ENCODE assay signal across 8 cellular contexts in the genomic region with DNA sequence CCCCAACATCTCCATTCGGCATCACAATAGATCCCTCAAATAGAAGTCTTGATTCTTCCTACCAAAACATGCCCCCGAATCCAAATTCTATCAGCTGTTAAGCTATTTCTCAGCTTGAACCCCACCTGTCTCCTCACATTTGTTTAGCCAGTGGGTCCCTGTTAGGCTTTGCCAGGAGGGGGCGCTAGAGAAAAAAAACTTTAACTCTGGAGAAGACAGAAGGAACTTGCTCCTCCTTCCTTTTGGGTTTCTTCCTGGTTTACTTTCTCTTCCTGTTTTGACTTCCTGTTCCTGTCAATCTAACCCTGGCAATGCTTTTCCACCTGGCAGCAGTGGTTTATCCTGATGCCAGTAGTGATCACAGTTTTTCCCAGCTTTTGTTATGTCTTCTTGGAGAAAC.
DNase-seq lines count a peak whose midpoint lies in the region; ATAC-seq, FAIRE-seq and TF ChIP-seq lines count a peak whose summit lies in the region.

No MANE protein-coding gene starts in this region.

- H3K4me3 ChIP-seq in AG10803 (ENCODE audit: low read length) (no peak overlapping the region), choroid plexus epithelial cell (ENCODE audit: low read depth, low read length) (no peak overlapping the region), trophoblast cell (ENCODE audit: low read depth, low read length) (no peak overlapping the region)

- TF ChIP-seq POLR2A in GM12892 (IDR thresholded peaks at IDR 0.05; ENCODE audit: low read depth, low read length): no peak
- TF ChIP-seq POLR2A in GM18505 (IDR thresholded peaks at IDR 0.05; ENCODE audit: borderline replicate concordance, extremely low read depth, insufficient read depth, insufficient read length): no peak

- H2BK12ac ChIP-seq in trophoblast cell (ENCODE audit: low read length): no peak overlapping the region

- FAIRE-seq in GM12892 (lab: Jason Lieb, UNC): peak; percentile 50

- no peaks in the 10 kb centered on the region for H3K79me2 ChIP-seq in trophoblast cell (ENCODE audit: control insufficient read depth, insufficient read depth, low read length, poor library complexity)

- peaks cover 2% of the 10 kb centered on the region for H3K4me1 Mint-ChIP-seq in activated CD8-positive, alpha-beta memory T cell treated with anti-CD3 and anti-CD28 coated beads, Interleukin-2, amount 10 ng/mL, durations not matched to agents 7 days and 5 days
- H3K4me1 Mint-ChIP-seq in natural killer cell treated with Interleukin-12 subunit alpha and Interleukin-12 subunit beta and Interleukin-15 and Interleukin-18, amount 100 ng/mL, for 72 hours (ENCODE audit: low read depth in 2 of 2): no peaks in the 10 kb centered on the region

- H3K18ac ChIP-seq in trophoblast cell (ENCODE audit: low read length): no peak overlapping the region

- no peaks in the 10 kb centered on the region for H3K27me3 ChIP-seq in trophoblast cell (ENCODE audit: insufficient read depth, low read length)

- no peaks in the 10 kb centered on the region for H3K36me3 ChIP-seq in trophoblast cell (ENCODE audit: control insufficient read depth in 1 of 2, insufficient read depth in 2 of 2, low read length in 2 of 2)

- H4K91ac ChIP-seq in trophoblast cell (ENCODE audit: low read depth, low read length): no peak overlapping the region

- H3K4ac ChIP-seq in trophoblast cell (ENCODE audit: low read depth, low read length): no peak overlapping the region

- no peak overlapping the region for H2AK5ac ChIP-seq in trophoblast cell (ENCODE audit: low read length)

- H3K14ac ChIP-seq in trophoblast cell (ENCODE audit: low read length): no peak overlapping the region

- H3K9me3 ChIP-seq in trophoblast cell (ENCODE audit: insufficient read depth, low read depth, low read length): peaks cover 2% of the 10 kb centered on the region

- no peak overlapping the region for H3K27ac Mint-ChIP-seq in activated CD8-positive, alpha-beta memory T cell treated with anti-CD3 and anti-CD28 coated beads, Interleukin-2, amount 10 ng/mL, durations not matched to agents 7 days and 5 days
- H3K27ac Mint-ChIP-seq in natural killer cell treated with Interleukin-12 subunit alpha and Interleukin-12 subunit beta and Interleukin-15 and Interleukin-18, amount 100 ng/mL, for 72 hours: no peak overlapping the region

- H3K36me3 Mint-ChIP-seq in activated CD8-positive, alpha-beta memory T cell treated with anti-CD3 and anti-CD28 coated beads, Interleukin-2, amount 10 ng/mL, durations not matched to agents 7 days and 5 days: no peaks in the 10 kb centered on the region
- no peaks in the 10 kb centered on the region for H3K36me3 Mint-ChIP-seq in natural killer cell treated with Interleukin-12 subunit alpha and Interleukin-12 subunit beta and Interleukin-15 and Interleukin-18, amount 100 ng/mL, for 72 hours

- no peak overlapping the region for H2BK5ac ChIP-seq in trophoblast cell (ENCODE audit: low read depth, low read length, poor library complexity)

- H3K9me3 Mint-ChIP-seq in activated CD8-positive, alpha-beta memory T cell treated with anti-CD3 and anti-CD28 coated beads, Interleukin-2, amount 10 ng/mL, durations not matched to agents 7 days and 5 days (ENCODE audit: low read depth): no peaks in the 10 kb centered on the region
- H3K9me3 Mint-ChIP-seq in natural killer cell treated with Interleukin-12 subunit alpha and Interleukin-12 subunit beta and Interleukin-15 and Interleukin-18, amount 100 ng/mL, for 72 hours: peaks cover 5% of the 10 kb centered on the region

- no peak overlapping the region for H2BK120ac ChIP-seq in trophoblast cell (ENCODE audit: insufficient read depth, low read length, poor library complexity)

- H3K4me3 Mint-ChIP-seq in activated CD8-positive, alpha-beta memory T cell treated with anti-CD3 and anti-CD28 coated beads, Interleukin-2, amount 10 ng/mL, durations not matched to agents 7 days and 5 days: no peak overlapping the region
- no peak overlapping the region for H3K4me3 Mint-ChIP-seq in natural killer cell treated with Interleukin-12 subunit alpha and Interleukin-12 subunit beta and Interleukin-15 and Interleukin-18, amount 100 ng/mL, for 72 hours

- no peaks in the 10 kb centered on the region for H3K79me1 ChIP-seq in trophoblast cell (ENCODE audit: low read length)

- H4K12ac ChIP-seq in trophoblast cell (ENCODE audit: low read depth, low read length): no peak overlapping the region

- peak overlapping the region; percentile 44 for H4K8ac ChIP-seq in trophoblast cell (ENCODE audit: low read depth, low read length)

- CTCF ChIA-PET in activated CD8-positive, alpha-beta memory T cell treated with anti-CD3 and anti-CD28 coated beads, Interleukin-2, amount 10 ng/mL, durations not matched to agents 7 days and 5 days (lab: Charles Lee): interaction anchor here (0.6 to 1.4 kb wide), 3 partner anchors 272 to 837 kb away, joined by 3 read pairs; no protein-coding TSS in a partner anchor

- H3K9ac ChIP-seq in trophoblast cell (ENCODE audit: low read length): no peak overlapping the region

- WGBS in trophoblast cell (ENCODE audit: extremely low coverage, insufficient coverage, insufficient read length): no CpG with 5 or more reads among the region's 3 CpGs

- H3K27me3 Mint-ChIP-seq in activated CD8-positive, alpha-beta memory T cell treated with anti-CD3 and anti-CD28 coated beads, Interleukin-2, amount 10 ng/mL, durations not matched to agents 7 days and 5 days: no peaks in the 10 kb centered on the region
- no peaks in the 10 kb centered on the region for H3K27me3 Mint-ChIP-seq in natural killer cell treated with Interleukin-12 subunit alpha and Interleukin-12 subunit beta and Interleukin-15 and Interleukin-18, amount 100 ng/mL, for 72 hours

- no peak overlapping the region for H3K23ac ChIP-seq in trophoblast cell (ENCODE audit: low read length)

- peaks cover 0 to 2% of the 10 kb centered on the region in 2 experiments for H3K4me1 ChIP-seq in trophoblast cell (ENCODE audit: control insufficient read depth in 1 of 2, insufficient read depth in 2 of 2, low read length in 2 of 2)

- H3K27ac ChIP-seq in trophoblast cell (ENCODE audit: low read depth, low read length): no peak overlapping the region

- ATAC-seq in GM18505 (IDR thresholded peaks at IDR 0.05; ENCODE audit: unreplicated experiment): no peak
- ATAC-seq in activated CD8-positive, alpha-beta memory T cell treated with anti-CD3 and anti-CD28 coated beads, Interleukin-2, amount 10 ng/mL, durations not matched to agents 7 days and 5 days: no peak
- ATAC-seq in natural killer cell treated with Interleukin-12 subunit alpha and Interleukin-12 subunit beta and Interleukin-15 and Interleukin-18, amount 100 ng/mL, for 72 hours: no peak

- DNase-seq in AG10803 (ENCODE audit: low read depth) (peak; percentile 1), GM12892 (ENCODE audit: insufficient read length) (no peak), NOMO-1 treated with dmso at 0.1 percent for 144 hours (lab: John Stamatoyannopoulos, UW; ENCODE audit: unreplicated experiment) (peak; percentile 45), choroid plexus epithelial cell (ENCODE audit: low read depth) (no peak), trophoblast cell (peak in 1 of 2 donors; percentile 14)
- DNase-seq in activated CD8-positive, alpha-beta memory T cell treated with anti-CD3 and anti-CD28 coated beads, Interleukin-2, amount 10 ng/mL, durations not matched to agents 7 days and 5 days: no peak
- no peak for DNase-seq in natural killer cell treated with Interleukin-12 subunit alpha and Interleukin-12 subunit beta and Interleukin-15 and Interleukin-18, amount 100 ng/mL, for 72 hours (ENCODE audit: low spot score)

- no peak overlapping the region for H2AFZ ChIP-seq in trophoblast cell (ENCODE audit: insufficient read depth, low read length, poor library complexity)

- TF ChIP-seq CTCF in AG10803 (conservative IDR thresholded peaks at IDR 0.05; ENCODE audit: low read length) (peak; percentile 44), choroid plexus epithelial cell (conservative IDR thresholded peaks at IDR 0.05; ENCODE audit: low read depth, low read length) (peak; percentile 21)

- no peak overlapping the region for H3K4me2 ChIP-seq in trophoblast cell (ENCODE audit: low read length)

Comparison
In these comparisons a context has a peak if more than half of its experiments do, and no peak if none do; other contexts are left out.
1. DNase-seq: peak in AG10803 (single experiment) and NOMO-1 treated with dmso at 0.1 percent for 144 hours (single experiment); none in GM12892 (single experiment), choroid plexus epithelial cell (single experiment), activated CD8-positive, alpha-beta memory T cell treated with anti-CD3 and anti-CD28 coated beads, Interleukin-2, amount 10 ng/mL, durations not matched to agents 7 days and 5 days (single experiment) and natural killer cell treated with Interleukin-12 subunit alpha and Interleukin-12 subunit beta and Interleukin-15 and Interleukin-18, amount 100 ng/mL, for 72 hours (single experiment).